Comparison of ENCODE assay signal across 22 cellular contexts in genomic region chr1:212684076-212684475, GRCh38. TPM values are rescaled to one million over a fixed set of nuclear protein-coding genes. Genes with fewer than 3 reads are reported as not detected.
DNase-seq lines count a peak whose midpoint lies in the region; ATAC-seq, FAIRE-seq and TF ChIP-seq lines count a peak whose summit lies in the region.
"Had no signal": no experiment of that assay in that cellular context is flagged by ENCODE, and none has a peak within 500 bp of the region (broad histone marks: within the 10 kb centered on the region; RNA-seq: fewer than 3 reads in every experiment).

No MANE protein-coding gene starts in this region.

- H3K79me2 ChIP-seq in OCI-LY7 (ENCODE audit: insufficient read depth, low read depth, low read length) (no peaks in the 10 kb centered on the region), GM12878 (ENCODE audit: control insufficient read depth, insufficient read depth, low read length) (no peaks in the 10 kb centered on the region), GM23338 (replicated peaks; ENCODE audit: insufficient read depth) (no peaks in the 10 kb centered on the region)

- no peak for TF ChIP-seq RAD21 in GM12878 (IDR thresholded peaks at IDR 0.05; ENCODE audit: insufficient read depth, low read depth, low read length)

- H3F3A ChIP-seq in GM23338 (replicated peaks; ENCODE audit: low read depth), result no peaks in the 10 kb centered on the region

- H3K9me2 ChIP-seq in OCI-LY7 (ENCODE audit: insufficient read depth, low read length) (no peaks in the 10 kb centered on the region), GM23338 (ENCODE audit: insufficient read depth) (peaks cover 19% of the 10 kb centered on the region)

- H3K4me3 Mint-ChIP-seq in activated CD8-positive, alpha-beta memory T cell treated with anti-CD3 and anti-CD28 coated beads, Interleukin-2, amount 10 ng/mL, durations not matched to agents 7 days and 5 days, result peak overlapping the region; percentile 56
- H3K4me3 Mint-ChIP-seq in stimulated activated naive B cell treated with anti-CD40 and anti-IgM and Interleukin-4, amounts not matched to agents 10 μg/mL and 1 μg/mL and 100 μg/mL, for 72 hours, result peak overlapping the region in 1 of 2 donors; percentile 17
- no peak overlapping the region for H3K4me3 Mint-ChIP-seq in GM23338

- in situ Hi-C loops in GM12878 (cut with MboI), result no loop called here

- peaks cover 29% of the 10 kb centered on the region for H3K36me3 Mint-ChIP-seq in activated CD8-positive, alpha-beta memory T cell treated with anti-CD3 and anti-CD28 coated beads, Interleukin-2, amount 10 ng/mL, durations not matched to agents 7 days and 5 days
- H3K36me3 Mint-ChIP-seq in stimulated activated naive B cell treated with anti-CD40 and anti-IgM and Interleukin-4, amounts not matched to agents 10 μg/mL and 1 μg/mL and 100 μg/mL, for 72 hours, result peaks cover 16 to 38% of the 10 kb centered on the region in 2 donors
- H3K36me3 Mint-ChIP-seq in GM23338 (ENCODE audit: low read depth), result no peaks in the 10 kb centered on the region; the same call in 2 of the 3 replicates
- H3K36me3 Mint-ChIP-seq: T-cell had no signal

- no peaks in the 10 kb centered on the region for H3K27me3 ChIP-seq in GM12878 (replicated peaks in 1 of 2; ENCODE audit: control insufficient read depth in 2 of 2, insufficient read depth in 2 of 2, low read length in 1 of 2)
- no peaks in the 10 kb centered on the region for H3K27me3 ChIP-seq in GM23338 (ENCODE audit: insufficient read depth)
- H3K27me3 ChIP-seq: gastrocnemius medialis, upper lobe of right lung had no signal

- no peak overlapping the region for H3K4me3 ChIP-seq in OCI-LY7 (ENCODE audit: low read depth, low read length, poor library complexity, severe bottlenecking)
- H3K4me3 ChIP-seq in GM12878, result peak overlapping the region; percentile 33; the same call in 1 of the 2 replicates
- no peak overlapping the region for H3K4me3 ChIP-seq in GM23338
- H3K4me3 ChIP-seq: gastrocnemius medialis, lower lobe of right lung, smooth muscle cell, upper lobe of right lung had no signal

- H3K4me1 Mint-ChIP-seq in activated CD8-positive, alpha-beta memory T cell treated with anti-CD3 and anti-CD28 coated beads, Interleukin-2, amount 10 ng/mL, durations not matched to agents 7 days and 5 days, result peaks cover 85% of the 10 kb centered on the region
- H3K4me1 Mint-ChIP-seq in stimulated activated naive B cell treated with anti-CD40 and anti-IgM and Interleukin-4, amounts not matched to agents 10 μg/mL and 1 μg/mL and 100 μg/mL, for 72 hours, result peaks cover 42 to 81% of the 10 kb centered on the region in 2 donors
- H3K4me1 Mint-ChIP-seq in GM23338, result peaks cover 26% of the 10 kb centered on the region

- peak overlapping the region; percentile 98 for H3K27ac Mint-ChIP-seq in activated CD8-positive, alpha-beta memory T cell treated with anti-CD3 and anti-CD28 coated beads, Interleukin-2, amount 10 ng/mL, durations not matched to agents 7 days and 5 days
- peak overlapping the region; percentile 25 for H3K27ac Mint-ChIP-seq in stimulated activated naive B cell treated with anti-CD40 and anti-IgM and Interleukin-4, amounts not matched to agents 10 μg/mL and 1 μg/mL and 100 μg/mL, for 72 hours
- H3K27ac Mint-ChIP-seq in GM23338, result no peak overlapping the region

- H3K9me3 Mint-ChIP-seq in activated CD8-positive, alpha-beta memory T cell treated with anti-CD3 and anti-CD28 coated beads, Interleukin-2, amount 10 ng/mL, durations not matched to agents 7 days and 5 days (ENCODE audit: low read depth), result no peaks in the 10 kb centered on the region
- peaks cover 0 to 3% of the 10 kb centered on the region in 2 donors for H3K9me3 Mint-ChIP-seq in stimulated activated naive B cell treated with anti-CD40 and anti-IgM and Interleukin-4, amounts not matched to agents 10 μg/mL and 1 μg/mL and 100 μg/mL, for 72 hours
- no peaks in the 10 kb centered on the region for H3K9me3 Mint-ChIP-seq in GM23338
- H3K9me3 Mint-ChIP-seq: T-cell had no signal

- WGBS in GM12878 (ENCODE audit: insufficient coverage, insufficient replicate concordance, low lambda C conversion rate, missing lambda C conversion rate), result 48% methylated on average over 6 of the region's 6 CpGs

- H3K4me1 ChIP-seq in OCI-LY7 (ENCODE audit: insufficient read depth, low read length, poor library complexity, severe bottlenecking), result peaks cover 23% of the 10 kb centered on the region
- peaks cover 55% of the 10 kb centered on the region for H3K4me1 ChIP-seq in GM12878 (ENCODE audit: control insufficient read depth, insufficient read depth, low read length)
- no peaks in the 10 kb centered on the region; the same call in 1 of the 2 replicates for H3K4me1 ChIP-seq in GM23338 (ENCODE audit: insufficient read depth)
- H3K4me1 ChIP-seq: gastrocnemius medialis had no signal

- POLR2A ChIA-PET in OCI-LY7 (lab: Charles Lee) (interaction anchor here (1.1 to 1.5 kb wide), 2 partner anchors 13 to 107 kb away, joined by 3 to 6 read pairs; no protein-coding TSS in a partner anchor), GM12878 (lab: Charles Lee) (no interaction called here)

- H3K9me3 ChIP-seq in OCI-LY7 (ENCODE audit: low read length) (no peaks in the 10 kb centered on the region), GM12878 (replicated peaks; ENCODE audit: control insufficient read depth, insufficient read depth, low read length) (no peaks in the 10 kb centered on the region)
- H3K9me3 ChIP-seq: gastrocnemius medialis, lower lobe of right lung, upper lobe of right lung had no signal

- CTCF ChIA-PET in activated CD8-positive, alpha-beta memory T cell treated with anti-CD3 and anti-CD28 coated beads, Interleukin-2, amount 10 ng/mL, durations not matched to agents 7 days and 5 days (lab: Charles Lee), result interaction anchor here (0.8 to 1.7 kb wide), 12 partner anchors 9 to 98 kb away, joined by 3 to 15 read pairs (median 4); partner anchors contain the start of gene BATF3
- CTCF ChIA-PET in OCI-LY7 (lab: Charles Lee; ENCODE audit: unreplicated experiment), result interaction anchor here (0.7 kb wide), 1 partner anchor 13 kb away, joined by 3 read pairs; no protein-coding TSS in a partner anchor
- CTCF ChIA-PET in GM12878 (lab: Yijun Ruan, JAX), result interaction anchor here (0.6 to 1.9 kb wide), 8 partner anchors 9 to 229 kb away, joined by 3 to 13 read pairs (median 5); partner anchors contain the start of gene BATF3

- H3K36me3 ChIP-seq in OCI-LY7 (ENCODE audit: insufficient read depth, low read length) (no peaks in the 10 kb centered on the region), GM12878 (ENCODE audit: control insufficient read depth in 2 of 2, insufficient read depth in 2 of 2, low read length in 1 of 2) (no peaks in the 10 kb centered on the region; a peak in 1 of 4 replicates), GM23338 (ENCODE audit: insufficient read depth) (no peaks in the 10 kb centered on the region; the same call in 1 of the 2 replicates)
- H3K36me3 ChIP-seq: gastrocnemius medialis, lower lobe of right lung, upper lobe of right lung had no signal

- TF ChIP-seq CTCF in OCI-LY7 (conservative IDR thresholded peaks at IDR 0.05; ENCODE audit: low read length), result no peak
- no peak for TF ChIP-seq CTCF in GM12878 (IDR thresholded peaks at IDR 0.05 in 2 of 3, conservative IDR thresholded peaks at IDR 0.05 in 1 of 3; ENCODE audit: control insufficient read depth in 2 of 3, extremely low read depth in 1 of 3, insufficient read depth in 1 of 3, low read depth in 3 of 3, low read length in 3 of 3)
- no peak for TF ChIP-seq CTCF in GM23338 (conservative IDR thresholded peaks at IDR 0.05; ENCODE audit: low read depth in 2 of 2)

- intact Hi-C loops in OCI-LY7 (cut with micrococcal nuclease; ENCODE audit: unreplicated experiment), result no loop called here
- intact Hi-C loops in GM12878 (cut with micrococcal nuclease; ENCODE audit: unreplicated experiment), result no loop called here

- peak overlapping the region; percentile 92; the same call in 1 of the 2 replicates for H2AFZ ChIP-seq in OCI-LY7 (ENCODE audit: low read length)
- no peak overlapping the region for H2AFZ ChIP-seq in GM12878 (ENCODE audit: control insufficient read depth, low read depth, low read length)
- no peak overlapping the region for H2AFZ ChIP-seq in GM23338

- H4K20me1 ChIP-seq in OCI-LY7 (ENCODE audit: insufficient read depth, low read length) (no peaks in the 10 kb centered on the region), GM12878 (ENCODE audit: control insufficient read depth, insufficient read depth) (no peaks in the 10 kb centered on the region), GM23338 (replicated peaks; ENCODE audit: insufficient read depth) (no peaks in the 10 kb centered on the region)

- peak overlapping the region; percentile 61; the same call in 1 of the 2 replicates for H3K9ac ChIP-seq in GM12878 (ENCODE audit: control insufficient read depth, insufficient read depth, low read length)

- SMC1A ChIA-PET in GM12878 (lab: Charles Lee; ENCODE audit: uncharacterized antibody, unreplicated experiment), result interaction anchor here (0.6 to 2.1 kb wide), 10 partner anchors 9 to 1157 kb away, joined by 3 to 12 read pairs (median 5); partner anchors contain the start of gene BATF3

- no peak for ATAC-seq in activated CD8-positive, alpha-beta memory T cell treated with anti-CD3 and anti-CD28 coated beads, Interleukin-2, amount 10 ng/mL, durations not matched to agents 7 days and 5 days
- no peak for ATAC-seq in GM12878
- no peak for ATAC-seq in stimulated activated naive B cell treated with anti-CD40 and anti-IgM and Interleukin-4, amounts not matched to agents 10 μg/mL and 1 μg/mL and 100 μg/mL, for 72 hours (replicated peaks)
- no peak for ATAC-seq in GM23338
- ATAC-seq: gastrocnemius medialis had no signal

- TF ChIP-seq POLR2A in GM12878 (IDR thresholded peaks at IDR 0.05; ENCODE audit: low read depth, low read length), result no peak

- RAD21 ChIA-PET in GM12878 (lab: Charles Lee; ENCODE audit: unreplicated experiment), result interaction anchor here (0.6 to 1.6 kb wide), 9 partner anchors 13 to 228 kb away, joined by 3 to 7 read pairs (median 4); no protein-coding TSS in a partner anchor

- no peak for FAIRE-seq in GM12878 (lab: Jason Lieb, UNC)

- H3K27ac ChIP-seq in OCI-LY7 (ENCODE audit: low read depth, low read length, poor library complexity, severe bottlenecking) (no peak overlapping the region), GM12878 (ENCODE audit: control insufficient read depth, insufficient read depth) (peak overlapping the region; percentile 90), GM23338 (ENCODE audit: low read depth) (no peak overlapping the region)
- H3K27ac ChIP-seq: C4-2B, gastrocnemius medialis, lower lobe of right lung, upper lobe of right lung, VCaP had no signal

- DNase-seq in activated CD8-positive, alpha-beta memory T cell treated with anti-CD3 and anti-CD28 coated beads, Interleukin-2, amount 10 ng/mL, durations not matched to agents 7 days and 5 days, result no peak
- no peak for DNase-seq in activated CD8-positive, alpha-beta memory T cell treated with anti-CD3 and anti-CD28 coated beads for 24 hours
- DNase-seq in OCI-LY7 (ENCODE audit: low spot score) (no peak), GM12878 (ENCODE audit: low read depth, low spot score) (no peak), HUDEP-2 (lab: John Stamatoyannopoulos, UW; ENCODE audit: unreplicated experiment in 76 of 76) (no peak), GM23338 (ENCODE audit: low spot score) (no peak)
- no peak for DNase-seq in stimulated activated naive B cell treated with anti-CD40 and anti-IgM and Interleukin-4, amounts not matched to agents 10 μg/mL and 1 μg/mL and 100 μg/mL, for 72 hours
- no peak for DNase-seq in stimulated activated CD4-positive, alpha-beta T cell treated with anti-CD3 and anti-CD28 coated beads, Interleukin-4, amount 100 ng/mL, for 4 hours
- DNase-seq: central memory CD4-positive, alpha-beta T cell; DMS 273 treated with DMSO at 0.1 percent for 48 hours; effector CD8-positive, alpha-beta T cell; gastrocnemius medialis; GOT3; islet precursor cell; NCI-H1694; NCI-H2171 treated with DMSO at 0.1 percent for 48 hours; upper lobe of right lung had no signal

- no peaks in the 10 kb centered on the region for H3K27me3 Mint-ChIP-seq in activated CD8-positive, alpha-beta memory T cell treated with anti-CD3 and anti-CD28 coated beads, Interleukin-2, amount 10 ng/mL, durations not matched to agents 7 days and 5 days
- H3K27me3 Mint-ChIP-seq in stimulated activated naive B cell treated with anti-CD40 and anti-IgM and Interleukin-4, amounts not matched to agents 10 μg/mL and 1 μg/mL and 100 μg/mL, for 72 hours, result peaks cover 0 to 24% of the 10 kb centered on the region in 2 donors
- H3K27me3 Mint-ChIP-seq in GM23338 (ENCODE audit: insufficient read depth, low read depth, poor library complexity), result no peaks in the 10 kb centered on the region

- H3K4me2 ChIP-seq in OCI-LY7 (ENCODE audit: low read length) (peak overlapping the region; percentile 64), GM12878 (ENCODE audit: control insufficient read depth, insufficient read depth) (peak overlapping the region; percentile 77), GM23338 (no peak overlapping the region)
- H3K4me2 ChIP-seq: smooth muscle cell had no signal

- BruUV-seq in OCI-LY7 (replicated peaks; lab: Mats Ljungman, UMichigan) (no TSS peak), GM12878 (replicated peaks; lab: Mats Ljungman, UMichigan) (no TSS peak)

- TF ChIP-seq EP300 in GM12878 (IDR thresholded peaks at IDR 0.05; ENCODE audit: borderline replicate concordance in 1 of 2, control insufficient read depth in 1 of 2, low read depth in 2 of 2, low read length in 2 of 2), result no peak

RNA-seq across cellular contexts. Expression of gene BATF3, which starts 15.6 kb away (rescaled TPM):
- 100 to 1,000 TPM; 109 to 130 TPM for total RNA-seq in activated CD8-positive, alpha-beta memory T cell treated with anti-CD3 and anti-CD28 coated beads, Interleukin-2, amount 10 ng/mL, durations not matched to agents 7 days and 5 days
- total RNA-seq in OCI-LY7 (2014; rRNA removed; shearing (Covaris generic)), result 2.1 and 2.3 TPM in 2 replicates
- 3.1 and 4.2 TPM in 2 replicates for total RNA-seq in OCI-LY7 (2022)
- total RNA-seq in GM12878 (2013; cell fraction: nucleolus; rRNA removed), result 10.3 and 10.7 TPM in 2 replicates
- total RNA-seq in GM12878 (2014; rRNA removed), result 41.9 and 50.4 TPM in 2 replicates
- 28.7 and 30.6 TPM in 2 replicates for total RNA-seq in GM12878 (2014; rRNA removed; fragmentation: Illumina TruSeq; extraction: Trizol)
- total RNA-seq in GM12878 (2021), result 44.9 and 47.5 TPM in 2 replicates
- polyA plus RNA-seq in GM12878 (2011; ENCODE audit: low read depth), result 9.6 TPM
- 15.1 and 25.6 TPM in 2 replicates for polyA plus RNA-seq in GM12878 (2011; rRNA removed)
- 31.7 and 44.5 TPM in 2 replicates for polyA plus RNA-seq in GM12878 (2011; cell fraction: cytosol; rRNA removed)
- 26.0 and 28.6 TPM in 2 replicates for polyA plus RNA-seq in GM12878 (2011; cell fraction: nucleus; rRNA removed)
- polyA plus RNA-seq in GM12878 (2012), result 7.8 and 9.7 TPM in 2 replicates
- 7.6 and 31.1 TPM in 2 replicates for polyA plus RNA-seq in GM12878 (2014; fragmentation: Illumina TruSeq; extraction: Trizol)
- 10 to 100 TPM; 11.1 to 12.3 TPM for polyA plus RNA-seq in GM12878 (2014; fragmentation: Nextera tagmentation; extraction: Ambion mirVana)
- polyA plus RNA-seq in GM12878 (2014; rRNA removed), result 56.7 and 56.8 TPM in 2 replicates
- 10 to 100 TPM; 20.4 to 33.2 TPM for polyA plus RNA-seq in GM12878 (2016; fragmentation: Nextera tagmentation; extraction: Ambion mirVana)
- 5.7 and 9.1 TPM in 2 replicates for polyA minus RNA-seq in GM12878 (2011; rRNA and poly(A)+ RNA removed)
- 4.2 and 4.8 TPM in 2 replicates for polyA minus RNA-seq in GM12878 (2011; cell fraction: cytosol; rRNA and poly(A)+ RNA removed)
- 4.2 and 5.8 TPM in 2 replicates for polyA minus RNA-seq in GM12878 (2011; cell fraction: nucleus; rRNA and poly(A)+ RNA removed)
- total RNA-seq in GM23338 (2014; rRNA removed; shearing (Covaris generic)), result 3.6 and 6.8 TPM in 2 replicates
- polyA plus RNA-seq in GM23338 (2016; fragmentation: Nextera tagmentation; extraction: Ambion mirVana), result 7.8 and 8.6 TPM in 2 replicates
